Comparison of ENCODE assay signal across 35 cellular contexts in genomic region chr18:11932393-11932792, GRCh38.
"Had no signal": no experiment of that assay in that cellular context is flagged by ENCODE, and none has a peak within 500 bp of the region (broad histone marks: within the 10 kb centered on the region; RNA-seq: fewer than 3 reads in every experiment).

No MANE protein-coding gene starts in this region.

- H3K27me3 ChIP-seq: MG63 had no signal

- H3K4me3 ChIP-seq: MG63 had no signal

- H3K9me3 ChIP-seq: MG63 had no signal

- H3K36me3 ChIP-seq: MG63 had no signal

- H3K4me2 ChIP-seq: KMS-11 had no signal

- H3K27ac ChIP-seq: KMS-11 had no signal

- H3K9ac ChIP-seq: KMS-11 had no signal

- DNase-seq: Karpas-422, Kasumi-1, KG1, MG63, MM.1S, MV-4-11, NCI-H1048, NCI-H1092, NCI-H1092 treated with DMSO at 0.1 percent for 48 hours, NCI-H1105, NCI-H1105 treated with DMSO at 0.1 percent for 48 hours, NCI-H1417, NCI-H1417 treated with DMSO at 0.1 percent for 48 hours, NCI-H1436, NCI-H1436 treated with DMSO at 0.1 percent for 48 hours, NCI-H146, NCI-H1694, NCI-H1694 treated with DMSO at 0.1 percent for 48 hours, NCI-H187, NCI-H187 treated with DMSO at 0.1 percent for 48 hours, NCI-H1930, NCI-H2029, NCI-H2029 treated with DMSO at 0.1 percent for 48 hours, NCI-H2081, NCI-H2081 treated with DMSO at 0.1 percent for 48 hours, NCI-H2107, NCI-H2171, NCI-H2171 treated with DMSO at 0.1 percent for 48 hours, NCI-H2227 treated with DMSO at 0.1 percent for 48 hours, NCI-H226, NCI-H345, NCI-H446, NCI-H446 treated with DMSO at 0.1 percent for 48 hours, NCI-H510A had no signal
